12 cellular contexts compared by ENCODE assay signal in the genomic region with DNA sequence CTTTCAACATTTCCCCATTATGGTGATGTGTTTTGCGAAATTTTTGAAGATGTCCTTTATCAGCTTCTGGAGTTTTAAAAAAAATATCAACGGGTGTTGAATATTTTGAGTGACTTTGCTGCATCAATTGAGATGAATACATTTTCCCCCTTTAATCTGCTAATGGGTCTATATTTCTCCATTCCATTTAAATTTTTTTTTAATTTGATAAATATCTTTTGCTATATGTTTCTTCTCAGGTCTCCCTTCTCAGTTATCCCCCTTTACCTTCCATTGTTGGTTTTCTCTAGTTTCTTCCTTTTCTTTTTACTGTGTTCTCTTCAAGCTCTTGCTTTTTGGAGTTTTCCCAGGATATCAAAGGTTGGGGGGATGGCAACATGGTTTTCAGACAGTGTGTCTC. TPM values are rescaled to one million over a fixed set of nuclear protein-coding genes. Genes with fewer than 3 reads are reported as not detected.
A peak's percentile ranks its signal among the peaks of the same experiment; 100 is the strongest.
DNase-seq lines count a peak whose midpoint lies in the region; ATAC-seq and TF ChIP-seq lines count a peak whose summit lies in the region.
"Had no signal": no experiment of that assay in that cellular context is flagged by ENCODE, and none has a peak within 500 bp of the region (broad histone marks: within the 10 kb centered on the region; RNA-seq: fewer than 3 reads in every experiment).

No MANE protein-coding gene starts in this region.

- DNase-seq in activated T-cell treated with anti-CD3 and anti-CD28 coated beads, Interleukin-2, amount 50 U/mL, for 72 hours, result no peak
- DNase-seq in activated T-cell treated with anti-CD3 and anti-CD28 coated beads for 4 hours, result no peak
- DNase-seq in activated CD4-positive, alpha-beta memory T cell treated with anti-CD3 and anti-CD28 coated beads for 36 hours, result no peak
- DNase-seq in immature natural killer cell, result no peak
- DNase-seq in smooth muscle cell (lab: John Stamatoyannopoulos, UW; ENCODE audit: unreplicated experiment), result no peak
- no peak for DNase-seq in central memory CD4-positive, alpha-beta T cell
- DNase-seq in psoas muscle, result no peak
- no peak for DNase-seq in NK-92 treated with Interleukin-12 subunit alpha and Interleukin-12 subunit beta, amount 100 ng/mL, for 24 hours (lab: John Stamatoyannopoulos, UW)
- DNase-seq: Calu3; cortex of kidney; SHP77; stimulated activated naive B cell treated with anti-CD40 and anti-IgM and Interleukin-4, amounts not matched to agents 10 μg/mL and 1 μg/mL and 100 μg/mL, for 72 hours had no signal

- POLR2A ChIA-PET in activated CD4-positive, alpha-beta memory T cell treated with anti-CD3 and anti-CD28 coated beads for 36 hours (lab: Charles Lee), result interaction anchor here (3.5 kb wide), 1 partner anchor 36 kb away, joined by 16 read pairs; no protein-coding TSS in a partner anchor

- H3K36me3 ChIP-seq in smooth muscle cell (ENCODE audit: low read depth) (no peaks in the 10 kb centered on the region), psoas muscle (ENCODE audit: insufficient read depth in 1 of 2, low read depth in 1 of 2) (no peaks in the 10 kb centered on the region)

- no peaks in the 10 kb centered on the region for H3K9me3 Mint-ChIP-seq in activated T-cell treated with anti-CD3 and anti-CD28 coated beads, Interleukin-2, amount 50 U/mL, for 72 hours
- H3K9me3 Mint-ChIP-seq in activated CD4-positive, alpha-beta memory T cell treated with anti-CD3 and anti-CD28 coated beads for 36 hours, result no peaks in the 10 kb centered on the region
- no peaks in the 10 kb centered on the region for H3K9me3 Mint-ChIP-seq in immature natural killer cell
- H3K9me3 Mint-ChIP-seq: stimulated activated naive B cell treated with anti-CD40 and anti-IgM and Interleukin-4, amounts not matched to agents 10 μg/mL and 1 μg/mL and 100 μg/mL, for 72 hours had no signal

- peaks cover 30% of the 10 kb centered on the region for H3K79me2 ChIP-seq in smooth muscle cell (ENCODE audit: low read depth)

- H3K27me3 Mint-ChIP-seq in activated T-cell treated with anti-CD3 and anti-CD28 coated beads, Interleukin-2, amount 50 U/mL, for 72 hours (ENCODE audit: low read depth), result no peaks in the 10 kb centered on the region
- H3K27me3 Mint-ChIP-seq in activated CD4-positive, alpha-beta memory T cell treated with anti-CD3 and anti-CD28 coated beads for 36 hours, result no peaks in the 10 kb centered on the region
- peaks cover 7 to 8% (median 8%) of the 10 kb centered on the region in 3 donors for H3K27me3 Mint-ChIP-seq in immature natural killer cell (ENCODE audit: low read depth in 3 of 3)
- H3K27me3 Mint-ChIP-seq: stimulated activated naive B cell treated with anti-CD40 and anti-IgM and Interleukin-4, amounts not matched to agents 10 μg/mL and 1 μg/mL and 100 μg/mL, for 72 hours had no signal

- intact Hi-C loops in activated CD4-positive, alpha-beta memory T cell treated with anti-CD3 and anti-CD28 coated beads for 36 hours (cut with micrococcal nuclease), result loop anchor here (5.0 kb wide), 1 partner anchor 93 kb away; a partner anchor contains a TSS
- intact Hi-C loops in psoas muscle (cut with DNase I), result loop anchor here in 1 of 2 donors (2.0 to 5.0 kb wide), 2 partner anchors 37 to 65 kb away; a partner anchor contains a TSS

- no peaks in the 10 kb centered on the region for H4K20me1 ChIP-seq in smooth muscle cell (ENCODE audit: low read depth)

- H3K4me1 ChIP-seq in smooth muscle cell (ENCODE audit: low read depth) (peaks cover 9% of the 10 kb centered on the region), psoas muscle (peaks cover 7% of the 10 kb centered on the region)

- no peak for ATAC-seq in activated T-cell treated with anti-CD3 and anti-CD28 coated beads, Interleukin-2, amount 50 U/mL, for 72 hours (replicated peaks in 1 of 2)
- no peak for ATAC-seq in psoas muscle
- ATAC-seq: stimulated activated naive B cell treated with anti-CD40 and anti-IgM and Interleukin-4, amounts not matched to agents 10 μg/mL and 1 μg/mL and 100 μg/mL, for 72 hours had no signal

- 97% methylated on average over 2 of the region's 2 CpGs for WGBS in smooth muscle cell (ENCODE audit: low lambda C conversion rate)
- WGBS in psoas muscle, 3 donors, result 87 to 93% (median 88%) methylated on average over 2 of the region's 2 CpGs

- H3K4me1 Mint-ChIP-seq in activated T-cell treated with anti-CD3 and anti-CD28 coated beads, Interleukin-2, amount 50 U/mL, for 72 hours (ENCODE audit: low read depth), result peaks cover 41% of the 10 kb centered on the region
- H3K4me1 Mint-ChIP-seq in activated CD4-positive, alpha-beta memory T cell treated with anti-CD3 and anti-CD28 coated beads for 36 hours (ENCODE audit: low read depth), result peaks cover 32% of the 10 kb centered on the region
- peaks cover 28 to 30% of the 10 kb centered on the region in 2 donors for H3K4me1 Mint-ChIP-seq in immature natural killer cell

- H3K4me3 Mint-ChIP-seq in activated T-cell treated with anti-CD3 and anti-CD28 coated beads, Interleukin-2, amount 50 U/mL, for 72 hours, result peak overlapping the region in 1 of 2 donors; percentile 91
- no peak overlapping the region for H3K4me3 Mint-ChIP-seq in activated CD4-positive, alpha-beta memory T cell treated with anti-CD3 and anti-CD28 coated beads for 36 hours
- H3K4me3 Mint-ChIP-seq in immature natural killer cell, result no peak overlapping the region

- peaks cover 11% of the 10 kb centered on the region for H3F3A ChIP-seq in smooth muscle cell (ENCODE audit: low read depth)

- peaks cover 13 to 22% of the 10 kb centered on the region in 2 donors for H3K36me3 Mint-ChIP-seq in activated T-cell treated with anti-CD3 and anti-CD28 coated beads, Interleukin-2, amount 50 U/mL, for 72 hours (ENCODE audit: insufficient read depth in 2 of 2)
- H3K36me3 Mint-ChIP-seq in activated CD4-positive, alpha-beta memory T cell treated with anti-CD3 and anti-CD28 coated beads for 36 hours, result peaks cover 20% of the 10 kb centered on the region
- no peaks in the 10 kb centered on the region for H3K36me3 Mint-ChIP-seq in immature natural killer cell
- H3K36me3 Mint-ChIP-seq: stimulated activated naive B cell treated with anti-CD40 and anti-IgM and Interleukin-4, amounts not matched to agents 10 μg/mL and 1 μg/mL and 100 μg/mL, for 72 hours had no signal

- H3K4me2 ChIP-seq in smooth muscle cell, result no peak overlapping the region

- no peak overlapping the region for H3K27ac ChIP-seq in smooth muscle cell (ENCODE audit: low read depth)
- no peak overlapping the region for H3K27ac ChIP-seq in psoas muscle

- H3K27me3 ChIP-seq in smooth muscle cell (ENCODE audit: low read depth) (no peaks in the 10 kb centered on the region), psoas muscle (ENCODE audit: insufficient read depth in 3 of 3, low read length in 2 of 3) (no peaks in the 10 kb centered on the region)

- H3K4me3 ChIP-seq in smooth muscle cell, result no peak overlapping the region
- H3K4me3 ChIP-seq in psoas muscle, result no peak overlapping the region

- peak overlapping the region; percentile 66 for H2AFZ ChIP-seq in smooth muscle cell (ENCODE audit: low read depth)

- H3K9me3 ChIP-seq in smooth muscle cell (replicated peaks; ENCODE audit: low read depth) (no peaks in the 10 kb centered on the region), psoas muscle (no peaks in the 10 kb centered on the region)

- TF ChIP-seq CTCF in smooth muscle cell (IDR thresholded peaks at IDR 0.05; ENCODE audit: borderline replicate concordance, insufficient read depth, poor library complexity, severe bottlenecking) (no peak), psoas muscle (IDR thresholded peaks at IDR 0.05) (no peak)

- H3K9ac ChIP-seq in smooth muscle cell (ENCODE audit: low read depth), result no peak overlapping the region

- peak overlapping the region; percentile 66 for H3K27ac Mint-ChIP-seq in activated T-cell treated with anti-CD3 and anti-CD28 coated beads, Interleukin-2, amount 50 U/mL, for 72 hours
- peak overlapping the region; percentile 95 for H3K27ac Mint-ChIP-seq in activated CD4-positive, alpha-beta memory T cell treated with anti-CD3 and anti-CD28 coated beads for 36 hours
- peak overlapping the region; percentile 94 to 99 (median 96) for H3K27ac Mint-ChIP-seq in immature natural killer cell

- CTCF ChIA-PET in activated CD4-positive, alpha-beta memory T cell treated with anti-CD3 and anti-CD28 coated beads for 36 hours (lab: Charles Lee), result interaction anchor here (0.9 to 3.1 kb wide), 12 partner anchors 17 to 311 kb away, joined by 3 to 21 read pairs (median 5); a partner anchor contains a TSS

RNA-seq across cellular contexts. Expression of a gene that starts 1.4 kb away (rescaled TPM):
- total RNA-seq in activated T-cell treated with anti-CD3 and anti-CD28 coated beads, Interleukin-2, amount 50 U/mL, for 72 hours, result 10 to 100 TPM; 91.7 to 96.3 TPM
- total RNA-seq in activated CD4-positive, alpha-beta memory T cell treated with anti-CD3 and anti-CD28 coated beads for 36 hours, result 100 to 1,000 TPM in 1 of 2 experiments, 10 to 100 TPM in 1; 94.6 to 103 TPM
- polyA plus RNA-seq in immature natural killer cell, result 1 to 10 TPM in 2 of 3 donors, not detected in 1; 2.2 to 3.7 TPM
- 12.0 and 21.5 TPM in 2 replicates for total RNA-seq in smooth muscle cell
- polyA plus RNA-seq in smooth muscle cell, result 2.9 and 8.8 TPM in 2 replicates
- under 1 TPM in 3 of 4 donors, not detected in 1; 0.17 to 0.27 (median 0.25) TPM for total RNA-seq in psoas muscle
- polyA plus RNA-seq in psoas muscle, result 1 to 10 TPM in 1 of 3 donors, under 1 TPM in 2; 0.15 to 1.0 (median 0.19) TPM

RNA-seq across cellular contexts. Expression of a gene that starts 20.6 kb away (rescaled TPM):
- 10 to 100 TPM; 65.2 to 77.3 TPM for total RNA-seq in activated T-cell treated with anti-CD3 and anti-CD28 coated beads, Interleukin-2, amount 50 U/mL, for 72 hours
- total RNA-seq in activated CD4-positive, alpha-beta memory T cell treated with anti-CD3 and anti-CD28 coated beads for 36 hours, result 10 to 100 TPM; 32.4 to 42.3 TPM
- polyA plus RNA-seq in immature natural killer cell (10 to 100 TPM; 22.7 to 36.5 (median 29.8) TPM), smooth muscle cell (36.9 and 52.2 TPM in 2 replicates), psoas muscle (10 to 100 TPM; 65.6 to 84.8 (median 78.3) TPM)
- total RNA-seq in smooth muscle cell (30.0 and 39.3 TPM in 2 replicates), psoas muscle (10 to 100 TPM; 40.5 to 57.5 (median 50.5) TPM)

RNA-seq across cellular contexts. Expression of a gene that starts 27.7 kb away (rescaled TPM):
- 100 to 1,000 TPM; 212 to 222 TPM for total RNA-seq in activated T-cell treated with anti-CD3 and anti-CD28 coated beads, Interleukin-2, amount 50 U/mL, for 72 hours
- total RNA-seq in activated CD4-positive, alpha-beta memory T cell treated with anti-CD3 and anti-CD28 coated beads for 36 hours, result 100 to 1,000 TPM; 190 to 198 TPM
- polyA plus RNA-seq in immature natural killer cell (100 to 1,000 TPM; 367 to 404 (median 404) TPM), smooth muscle cell (289 and 298 TPM in 2 replicates), psoas muscle (100 to 1,000 TPM in 2 of 3 donors, 10 to 100 TPM in 1; 99.9 to 126 (median 125) TPM)
- total RNA-seq in smooth muscle cell (126 and 173 TPM in 2 replicates), psoas muscle (100 to 1,000 TPM in 2 of 4 donors, 10 to 100 TPM in 2; 75.4 to 121 (median 95.6) TPM)

RNA-seq across cellular contexts. Expression of a gene that starts 29.7 kb away (rescaled TPM):
- 10 to 100 TPM; 86.9 to 91.5 TPM for total RNA-seq in activated T-cell treated with anti-CD3 and anti-CD28 coated beads, Interleukin-2, amount 50 U/mL, for 72 hours
- total RNA-seq in activated CD4-positive, alpha-beta memory T cell treated with anti-CD3 and anti-CD28 coated beads for 36 hours, result 10 to 100 TPM; 34.3 to 35.8 TPM
- polyA plus RNA-seq in immature natural killer cell (under 1 TPM; 0.02 to 0.32 (median 0.20) TPM), smooth muscle cell (1.9 and 7.9 TPM in 2 replicates), psoas muscle (1 to 10 TPM in 2 of 3 donors, under 1 TPM in 1; 0.70 to 2.2 (median 1.5) TPM)
- total RNA-seq in smooth muscle cell (8.6 and 10.4 TPM in 2 replicates), psoas muscle (1 to 10 TPM; 1.9 to 4.3 (median 2.2) TPM)

Comparison
In these comparisons a context has a peak if more than half of its experiments do, and no peak if none do; other contexts are left out.
1. RNA of a gene that starts 1.4 kb away (total RNA-seq): 94.6 to 103 TPM in activated CD4-positive, alpha-beta memory T cell treated with anti-CD3 and anti-CD28 coated beads for 36 hours, 91.7 to 96.3 TPM in activated T-cell treated with anti-CD3 and anti-CD28 coated beads, Interleukin-2, amount 50 U/mL, for 72 hours and 12.0 to 21.5 TPM in smooth muscle cell; 0.17 to 0.27 TPM in psoas muscle; every median in the first group is over 10 times any median in the second.
2. Peak in every context shown above with its lines, with median percentiles within 50 percentile points of each other: H3K27ac Mint-ChIP-seq.